In genomic region chr6:12291785-12292604, GRCh38 we compare ENCODE assay signal across 8 cellular contexts. TPM values are rescaled to one million over a fixed set of nuclear protein-coding genes. Genes with fewer than 3 reads are reported as not detected.
DNase-seq lines count a peak whose midpoint lies in the region; ATAC-seq and TF ChIP-seq lines count a peak whose summit lies in the region.

No MANE protein-coding gene starts in this region.

- H2AFZ ChIP-seq in mesenchymal stem cell (ENCODE audit: low read depth, low read length): peak overlapping the region; percentile 30

- peak overlapping the region; percentile 4 for H2BK15ac ChIP-seq in mesenchymal stem cell (ENCODE audit: low read depth, poor library complexity, severe bottlenecking)

- H3K27me3 ChIP-seq in AG04450 (ENCODE audit: control insufficient read depth, insufficient read depth, low read length) (no peaks in the 10 kb centered on the region), HUES64 (ENCODE audit: insufficient read depth, low read length) (peaks cover 19% of the 10 kb centered on the region), colonic mucosa (no peaks in the 10 kb centered on the region), mesenchymal stem cell (ENCODE audit: control insufficient read depth in 1 of 2, insufficient read depth in 1 of 2, low read length in 2 of 2) (no peaks in the 10 kb centered on the region)

- H3K9me3 ChIP-seq in AG04450 (ENCODE audit: control insufficient read depth, insufficient read depth, low read length) (no peaks in the 10 kb centered on the region), HUES64 (ENCODE audit: insufficient read depth, low read depth, low read length) (no peaks in the 10 kb centered on the region), colonic mucosa (no peaks in the 10 kb centered on the region), mesenchymal stem cell (ENCODE audit: control insufficient read depth, low read length) (no peaks in the 10 kb centered on the region)

- no peak for DNase-seq in AG04450 (ENCODE audit: low read depth, low spot score)
- peak; percentile 52 for DNase-seq in colonic mucosa
- peak; percentile 60 for DNase-seq in mesenchymal stem cell
- no peak for DNase-seq in stimulated activated CD4-positive, alpha-beta T cell treated with anti-CD3 and anti-CD28 coated beads, Interleukin-4, amount 100 ng/mL, for 1 hour
- DNase-seq in activated gamma-delta T cell treated with Interleukin-2 at 50 U/mL for 16 hours: no peak
- no peak for DNase-seq in nucleus accumbens (lab: John Stamatoyannopoulos, UW)

- H3K79me1 ChIP-seq in mesenchymal stem cell (replicated peaks; ENCODE audit: low read length, poor library complexity, severe bottlenecking): peaks cover 1% of the 10 kb centered on the region

- POLR2A ChIA-PET in AG04450 (lab: Yijun Ruan, JAX): interaction anchor here (0.7 kb wide), 1 partner anchor 1338 kb away, joined by 6 read pairs; no protein-coding TSS in a partner anchor

- H2BK12ac ChIP-seq in mesenchymal stem cell (ENCODE audit: low read length in 2 of 2): peak overlapping the region in 1 of 2 experiments; percentile 56

- H3K23ac ChIP-seq in mesenchymal stem cell (ENCODE audit: low read length in 2 of 2): no peak overlapping the region

- CTCF ChIA-PET in AG04450 (lab: Charles Lee): interaction anchor here (0.7 to 6.7 kb wide), 5 partner anchors 18 to 708 kb away, joined by 4 to 220 read pairs (median 20); no protein-coding TSS in a partner anchor

- peak overlapping the region; percentile 14 for H2AK5ac ChIP-seq in mesenchymal stem cell (ENCODE audit: low read length, severe bottlenecking)

- H3K4ac ChIP-seq in mesenchymal stem cell (ENCODE audit: low read depth in 1 of 2, low read length in 2 of 2): no peak overlapping the region

- no peak overlapping the region for H3K9ac ChIP-seq in HUES64 (ENCODE audit: low read depth, low read length)
- peak overlapping the region; percentile 16 to 89 for H3K9ac ChIP-seq in colonic mucosa (ENCODE audit: low read depth in 2 of 2, low read length in 2 of 2)
- H3K9ac ChIP-seq in mesenchymal stem cell (ENCODE audit: low read length): peak overlapping the region; percentile 3

- TF ChIP-seq CTCF in AG04450 (IDR thresholded peaks at IDR 0.05; ENCODE audit: low read depth, low read length): peak; percentile 28; the same call in 1 of the 2 replicates
- TF ChIP-seq CTCF in colonic mucosa (IDR thresholded peaks at IDR 0.05): no peak

- no peak overlapping the region for H2BK120ac ChIP-seq in mesenchymal stem cell (ENCODE audit: low read depth, low read length)

- H3K14ac ChIP-seq in mesenchymal stem cell (ENCODE audit: low read length in 2 of 2): no peak overlapping the region

- H2BK5ac ChIP-seq in mesenchymal stem cell (ENCODE audit: low read depth, low read length, poor library complexity, severe bottlenecking): peak overlapping the region; percentile 69

- H3K36me3 ChIP-seq in HUES64 (ENCODE audit: insufficient read depth, low read length): peaks cover 25% of the 10 kb centered on the region; the same call in 1 of the 2 replicates
- peaks cover 3% of the 10 kb centered on the region for H3K36me3 ChIP-seq in colonic mucosa
- peaks cover 0 to 5% of the 10 kb centered on the region in 2 experiments for H3K36me3 ChIP-seq in mesenchymal stem cell (ENCODE audit: control insufficient read depth in 1 of 2, insufficient read depth in 2 of 2, low read depth in 1 of 2, low read length in 2 of 2)

- peak overlapping the region; percentile 52 for H3K4me2 ChIP-seq in mesenchymal stem cell (ENCODE audit: low read length, poor library complexity, severe bottlenecking)

- peak overlapping the region in 1 of 2 experiments; percentile 57 for H3K18ac ChIP-seq in mesenchymal stem cell (ENCODE audit: low read depth in 1 of 2, low read length in 2 of 2)

- no peak overlapping the region for H4K91ac ChIP-seq in mesenchymal stem cell (ENCODE audit: low read length)

- peak overlapping the region; percentile 45 for H3K4me3 ChIP-seq in AG04450 (ENCODE audit: low read depth, low read length)
- peak overlapping the region; percentile 63 for H3K4me3 ChIP-seq in HUES64 (ENCODE audit: low read length)
- peak overlapping the region; percentile 43 for H3K4me3 ChIP-seq in colonic mucosa
- H3K4me3 ChIP-seq in mesenchymal stem cell (ENCODE audit: insufficient read depth in 1 of 2, low read depth in 1 of 2, low read length in 2 of 2): peak overlapping the region; percentile 62 to 69

- intact Hi-C loops in colonic mucosa (cut with DNase I): loop anchor here (2.0 to 10.0 kb wide), 2 partner anchors 137 to 315 kb away; no protein-coding TSS in a partner anchor

- H3K4me1 ChIP-seq in HUES64 (ENCODE audit: insufficient read depth, low read length) (peaks cover 25% of the 10 kb centered on the region), colonic mucosa (peaks cover 10% of the 10 kb centered on the region), mesenchymal stem cell (ENCODE audit: control insufficient read depth, insufficient read depth, low read depth, low read length) (peaks cover 8% of the 10 kb centered on the region)

- H3K27ac ChIP-seq in AG04450 (ENCODE audit: low read depth, low read length): no peak overlapping the region
- no peak overlapping the region for H3K27ac ChIP-seq in HUES64 (ENCODE audit: low read depth, low read length)
- H3K27ac ChIP-seq in colonic mucosa: no peak overlapping the region
- peak overlapping the region; percentile 95 for H3K27ac ChIP-seq in mesenchymal stem cell (ENCODE audit: low read length, poor library complexity, severe bottlenecking)

- no peak overlapping the region for H4K8ac ChIP-seq in mesenchymal stem cell (ENCODE audit: low read length)

- ATAC-seq in HG02884 (IDR thresholded peaks at IDR 0.05; ENCODE audit: unreplicated experiment): no peak

- 11% methylated on average over 15 of the region's 15 CpGs for WGBS in HUES64
- 28% methylated on average over 15 of the region's 15 CpGs for WGBS in mesenchymal stem cell

RNA-seq across cellular contexts. Expression of gene EDN1, which starts 1.8 kb away (rescaled TPM):
- 1.7 and 2.1 TPM in 2 replicates for polyA plus RNA-seq in AG04450 (2011; rRNA removed)
- 2.1 and 2.2 TPM in 2 replicates for polyA minus RNA-seq in AG04450 (2011; rRNA and poly(A)+ RNA removed)
- polyA plus RNA-seq in HUES64 (2013, experiment 1 of 2): 0.65 TPM
- polyA plus RNA-seq in HUES64 (2013, experiment 2 of 2): 1.3 TPM
- total RNA-seq in colonic mucosa: 10 to 100 TPM in 1 of 2 donors, 1 to 10 TPM in 1; 9.5 to 16.2 TPM
- polyA plus RNA-seq in mesenchymal stem cell (2013, experiment 1 of 2): 3.7 TPM
- polyA plus RNA-seq in mesenchymal stem cell (2013, experiment 2 of 2): 3.2 TPM

Comparison
In these comparisons a context has a peak if more than half of its experiments do, and no peak if none do; other contexts are left out.
1. DNase-seq: peak in colonic mucosa (single experiment) and mesenchymal stem cell (single experiment); none in AG04450 (single experiment), stimulated activated CD4-positive, alpha-beta T cell treated with anti-CD3 and anti-CD28 coated beads, Interleukin-4, amount 100 ng/mL, for 1 hour (single experiment), activated gamma-delta T cell treated with Interleukin-2 at 50 U/mL for 16 hours (single experiment) and nucleus accumbens (0 of 56).
2. Peak in every context shown above with its lines, with median percentiles within 50 percentile points of each other: H3K4me3 ChIP-seq.